In the genomic region with DNA sequence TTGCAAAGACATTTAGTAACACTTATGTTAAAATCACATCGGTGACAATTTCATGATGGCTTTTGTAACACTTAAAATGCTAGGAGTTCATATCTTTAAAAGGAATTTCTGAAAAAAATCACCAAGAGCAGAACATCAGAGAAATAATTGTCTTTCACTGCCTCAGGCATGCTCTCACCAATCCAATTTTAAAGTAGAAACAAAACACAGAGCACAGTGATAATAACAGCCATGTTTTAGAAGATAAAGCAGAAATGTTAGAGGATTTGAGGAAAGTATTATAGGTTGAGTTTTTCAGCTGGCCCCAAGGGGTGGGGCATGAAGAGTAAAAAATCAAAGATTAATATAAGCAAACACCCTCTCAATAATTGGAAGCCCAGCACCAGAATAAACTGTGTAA, we compare ENCODE assay signal across 33 cellular contexts.
"Had no signal": no experiment of that assay in that cellular context is flagged by ENCODE, and none has a peak within 500 bp of the region (broad histone marks: within the 10 kb centered on the region; RNA-seq: fewer than 3 reads in every experiment).

No MANE protein-coding gene starts in this region.

- H3K36me3 ChIP-seq: adrenal gland, ascending aorta, brain microvascular endothelial cell, breast epithelium, cardiac muscle cell had no signal

- H3K27me3 ChIP-seq: adrenal gland, ascending aorta, body of pancreas, brain microvascular endothelial cell, breast epithelium, cardiac muscle cell had no signal

- FAIRE-seq: astrocyte, bronchial epithelial cell, colon had no signal

- H3K4me1 ChIP-seq: adrenal gland, ascending aorta, body of pancreas, breast epithelium had no signal

- H3K4me3 ChIP-seq: adrenal gland, ascending aorta, body of pancreas, breast epithelium, cardiac muscle cell had no signal

- DNase-seq: activated effector memory CD4-positive, alpha-beta T cell treated with Interleukin-2 at 50 U/mL for 16 hours; activated gamma-delta T cell; activated gamma-delta T cell treated with Interleukin-2 at 50 U/mL for 16 hours; activated naive CD4-positive, alpha-beta T cell; activated naive CD4-positive, alpha-beta T cell treated with anti-CD3 and anti-CD28 coated beads for 36 hours; activated naive CD4-positive, alpha-beta T cell treated with anti-CD3 and anti-CD28 coated beads, Interleukin-2, amount 10 ng/mL, durations not matched to agents 7 days and 5 days; activated naive CD4-positive, alpha-beta T cell treated with anti-CD3 and anti-CD28 coated beads, Interleukin-2, amount 50 U/mL, for 16 hours; activated naive CD4-positive, alpha-beta T cell treated with Interleukin-2 at 50 U/mL for 16 hours; activated naive CD8-positive, alpha-beta T cell treated with anti-CD3 and anti-CD28 coated beads for 36 hours; activated naive CD8-positive, alpha-beta T cell treated with anti-CD3 and anti-CD28 coated beads, Interleukin-2, amount 10 ng/mL, durations not matched to agents 7 days and 5 days; activated naive CD8-positive, alpha-beta T cell treated with anti-CD3 and anti-CD28 coated beads, Interleukin-2, amount 50 U/mL, for 24 hours; activated T-cell treated with anti-CD3 and anti-CD28 coated beads, Interleukin-2, amount 50 U/mL, for 24 hours; activated T-cell treated with anti-CD3 and anti-CD28 coated beads, Interleukin-2, amount 50 U/mL, for 4 hours; activated T-cell treated with anti-CD3 and anti-CD28 coated beads, Interleukin-2, amount 50 U/mL, for 48 hours; activated T-cell treated with anti-CD3 and anti-CD28 coated beads, Interleukin-2, amount 50 U/mL, for 72 hours; adrenal gland; amniotic stem cell; amygdala; anterior cingulate cortex; aorta; body of pancreas; brain microvascular endothelial cell; caudate nucleus; central memory CD4-positive, alpha-beta T cell; cerebellar nuclear complex had no signal

- H3K27ac ChIP-seq: adrenal gland, ascending aorta, body of pancreas, brain microvascular endothelial cell, breast epithelium, cardiac muscle cell had no signal

- H3K9me3 ChIP-seq: adrenal gland, ascending aorta, body of pancreas, breast epithelium had no signal

- ATAC-seq: activated naive CD4-positive, alpha-beta T cell treated with anti-CD3 and anti-CD28 coated beads, Interleukin-2, amount 50 U/mL, for 72 hours; activated naive CD8-positive, alpha-beta T cell treated with anti-CD3 and anti-CD28 coated beads, Interleukin-2, amount 50 U/mL, for 24 hours; activated T-cell treated with anti-CD3 and anti-CD28 coated beads, Interleukin-2, amount 50 U/mL, for 4 hours; activated T-cell treated with anti-CD3 and anti-CD28 coated beads, Interleukin-2, amount 50 U/mL, for 72 hours; activated T-helper 17 cell treated with anti-CD3 and anti-CD28 coated beads, Interleukin-2, amount 50 U/mL, for 72 hours; body of pancreas had no signal
